15 cellular contexts compared by ENCODE assay signal in genomic region chr13:107574517-107575215, GRCh38.
"Had no signal": no experiment of that assay in that cellular context is flagged by ENCODE, and none has a peak within 500 bp of the region (broad histone marks: within the 10 kb centered on the region; RNA-seq: fewer than 3 reads in every experiment).

No MANE protein-coding gene starts in this region.

- ATAC-seq: activated CD4-positive, CD25-positive, alpha-beta regulatory T cell treated with anti-CD3 and anti-CD28 coated beads, Interleukin-2, amount 50 U/mL, for 24 hours; activated CD8-positive, alpha-beta T cell treated with anti-CD3 and anti-CD28 coated beads, Interleukin-2, amount 10 ng/mL, durations not matched to agents 7 days and 5 days; activated T-cell treated with anti-CD3 and anti-CD28 coated beads, Interleukin-2, amount 50 U/mL, for 4 hours; left lobe of liver; stimulated activated naive B cell treated with anti-CD40 and anti-IgM and Interleukin-4, amounts not matched to agents 10 μg/mL and 1 μg/mL and 100 μg/mL, for 72 hours had no signal

- H3K9me3 ChIP-seq: esophagus muscularis mucosa had no signal

- H3K27ac ChIP-seq: brain microvascular endothelial cell, coronary artery, esophagus muscularis mucosa had no signal

- H3K27me3 ChIP-seq: brain microvascular endothelial cell, esophagus muscularis mucosa had no signal

- H3K4me1 ChIP-seq: esophagus muscularis mucosa had no signal

- H3K36me3 ChIP-seq: brain microvascular endothelial cell, esophagus muscularis mucosa had no signal

- DNase-seq: activated CD4-positive, alpha-beta T cell treated with anti-CD3 and anti-CD28 coated beads, Interleukin-2, amount 10 ng/mL, durations not matched to agents 7 days and 5 days; activated CD8-positive, alpha-beta memory T cell treated with anti-CD3 and anti-CD28 coated beads, Interleukin-2, amount 50 U/mL, for 4 hours; activated CD8-positive, alpha-beta T cell treated with anti-CD3 and anti-CD28 coated beads, Interleukin-2, amount 10 ng/mL, durations not matched to agents 7 days and 5 days; activated naive CD4-positive, alpha-beta T cell treated with anti-CD3 and anti-CD28 coated beads for 36 hours; activated T-cell treated with anti-CD3 and anti-CD28 coated beads, Interleukin-2, amount 50 U/mL, for 4 hours; anterior cingulate cortex; brain microvascular endothelial cell; foreskin fibroblast; nephron progenitor cell; nucleus accumbens; stimulated activated naive B cell treated with anti-CD40 and anti-IgM and Interleukin-4, amounts not matched to agents 10 μg/mL and 1 μg/mL and 100 μg/mL, for 72 hours had no signal

- H3K4me3 ChIP-seq: coronary artery, esophagus muscularis mucosa had no signal
